24 cellular contexts compared by ENCODE assay signal in the genomic region with DNA sequence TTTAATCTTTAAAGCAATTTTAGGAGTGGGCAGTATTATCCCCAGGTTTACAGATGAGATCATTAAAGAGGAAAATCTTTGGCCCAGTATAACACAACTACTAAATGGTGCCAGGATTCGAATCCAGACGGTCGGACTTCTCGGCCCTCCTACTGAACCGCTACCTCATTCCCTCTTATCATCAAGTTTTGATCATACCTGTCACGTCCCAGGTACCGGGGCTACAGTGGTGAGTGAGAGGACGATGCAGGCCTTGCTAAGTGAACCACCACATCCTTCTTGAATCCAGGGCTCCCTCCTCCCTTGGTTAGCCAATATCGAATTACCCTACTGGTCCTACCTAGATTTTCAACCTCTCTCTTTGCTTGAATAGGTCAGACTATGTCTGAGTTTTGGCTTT.
DNase-seq lines count a peak whose midpoint lies in the region; ATAC-seq, FAIRE-seq and TF ChIP-seq lines count a peak whose summit lies in the region.
"Had no signal": no experiment of that assay in that cellular context is flagged by ENCODE, and none has a peak within 500 bp of the region (broad histone marks: within the 10 kb centered on the region; RNA-seq: fewer than 3 reads in every experiment).

No MANE protein-coding gene starts in this region.

- H4K12ac ChIP-seq in trophoblast cell (ENCODE audit: low read depth, low read length), result no peak overlapping the region

- H3K4me2 ChIP-seq in trophoblast cell (ENCODE audit: low read length), result no peak overlapping the region
- H3K4me2 ChIP-seq: A549; BLaER1 treated with 17β-estradiol and CSF1 and Interleukin-3, amounts not matched to agents 10 nM and 100 nM had no signal

- no peaks in the 10 kb centered on the region for H3K27me3 Mint-ChIP-seq in Calu3 (ENCODE audit: unreplicated experiment)

- no peak overlapping the region for H3K9ac ChIP-seq in trophoblast cell (ENCODE audit: low read length)
- H3K9ac ChIP-seq: BLaER1 treated with 17β-estradiol and CSF1 and Interleukin-3, amounts not matched to agents 10 nM and 100 nM had no signal

- no peak overlapping the region for H2AK5ac ChIP-seq in trophoblast cell (ENCODE audit: low read length)

- H2BK12ac ChIP-seq in trophoblast cell (ENCODE audit: low read length), result no peak overlapping the region

- H3K23ac ChIP-seq in trophoblast cell (ENCODE audit: low read length), result no peak overlapping the region

- H3K4me3 Mint-ChIP-seq in Calu3 (ENCODE audit: low read depth, unreplicated experiment), result no peak overlapping the region
- H3K4me3 Mint-ChIP-seq: B cell; CD4-positive, alpha-beta T cell; CD8-positive, alpha-beta T cell had no signal

- no peak overlapping the region for H3K27ac Mint-ChIP-seq in Calu3 (ENCODE audit: unreplicated experiment)
- H3K27ac Mint-ChIP-seq: B cell; CD4-positive, alpha-beta T cell; CD8-positive, alpha-beta T cell had no signal

- no peaks in the 10 kb centered on the region for H3K79me1 ChIP-seq in trophoblast cell (ENCODE audit: low read length)

- H3K27ac ChIP-seq in trophoblast cell (ENCODE audit: low read depth, low read length), result no peak overlapping the region
- H3K27ac ChIP-seq: A549; BLaER1 treated with 17β-estradiol and CSF1 and Interleukin-3, amounts not matched to agents 10 nM and 100 nM; C4-2B had no signal

- no peak overlapping the region for H4K8ac ChIP-seq in trophoblast cell (ENCODE audit: low read depth, low read length)

- no CpG with 5 or more reads among the region's 9 CpGs for WGBS in trophoblast cell (ENCODE audit: extremely low coverage, insufficient coverage, insufficient read length)

- CTCF ChIA-PET in Calu3 (lab: Charles Lee), result no interaction called here

- no peak overlapping the region for H2BK120ac ChIP-seq in trophoblast cell (ENCODE audit: insufficient read depth, low read length, poor library complexity)

- H2BK5ac ChIP-seq in trophoblast cell (ENCODE audit: low read depth, low read length, poor library complexity), result no peak overlapping the region

- FAIRE-seq in bronchial epithelial cell (lab: Jason Lieb, UNC), result peak; percentile 13
- FAIRE-seq: A549, GM12878, GM12892, GM18507, GM19239 had no signal

- no peaks in the 10 kb centered on the region for H3K36me3 Mint-ChIP-seq in Calu3 (ENCODE audit: insufficient read depth, unreplicated experiment)
- H3K36me3 Mint-ChIP-seq: CD8-positive, alpha-beta T cell had no signal

- H3K27me3 ChIP-seq in bronchial epithelial cell (ENCODE audit: control insufficient read depth, insufficient read depth, low read length) (no peaks in the 10 kb centered on the region), trophoblast cell (ENCODE audit: insufficient read depth, low read length) (no peaks in the 10 kb centered on the region)
- H3K27me3 ChIP-seq: BLaER1 treated with 17β-estradiol and CSF1 and Interleukin-3, amounts not matched to agents 10 nM and 100 nM had no signal

- no peaks in the 10 kb centered on the region for H3K4me1 Mint-ChIP-seq in Calu3 (ENCODE audit: low read depth, unreplicated experiment)
- H3K4me1 Mint-ChIP-seq: B cell had no signal

- no peak overlapping the region for H4K91ac ChIP-seq in trophoblast cell (ENCODE audit: low read depth, low read length)

- H3K4me1 ChIP-seq in trophoblast cell (ENCODE audit: control insufficient read depth in 1 of 2, insufficient read depth in 2 of 2, low read length in 2 of 2), result no peaks in the 10 kb centered on the region
- H3K4me1 ChIP-seq: A549; BLaER1 treated with 17β-estradiol and CSF1 and Interleukin-3, amounts not matched to agents 10 nM and 100 nM; Caco-2 had no signal

- no peaks in the 10 kb centered on the region for H3K79me2 ChIP-seq in trophoblast cell (ENCODE audit: control insufficient read depth, insufficient read depth, low read length, poor library complexity)

- no peak overlapping the region for H3K18ac ChIP-seq in trophoblast cell (ENCODE audit: low read length)

- H2AFZ ChIP-seq in trophoblast cell (ENCODE audit: insufficient read depth, low read length, poor library complexity), result no peak overlapping the region

- no peaks in the 10 kb centered on the region for H3K9me3 Mint-ChIP-seq in Calu3 (ENCODE audit: low read depth, unreplicated experiment)
- H3K9me3 Mint-ChIP-seq: CD4-positive, alpha-beta T cell; CD8-positive, alpha-beta T cell had no signal

- intact Hi-C loops in left cardiac atrium (cut with DNase I) (loop anchor here in 1 of 2 donors (5.0 kb wide), 1 partner anchor 106 kb away; the partner anchor contains the start of gene HEBP2), Calu3 (cut with micrococcal nuclease; ENCODE audit: unreplicated experiment) (no loop called here)

- TF ChIP-seq CTCF in bronchial epithelial cell (IDR thresholded peaks at IDR 0.05; ENCODE audit: insufficient read depth, low read length, severe bottlenecking) (no peak), Calu3 (IDR thresholded peaks at IDR 0.05; ENCODE audit: unreplicated experiment) (no peak)

- peaks cover 2% of the 10 kb centered on the region for H3K9me3 ChIP-seq in trophoblast cell (ENCODE audit: insufficient read depth, low read depth, low read length)
- H3K9me3 ChIP-seq: A549; BLaER1 treated with 17β-estradiol and CSF1 and Interleukin-3, amounts not matched to agents 10 nM and 100 nM; Caco-2 had no signal

- BruUV-seq in Calu3 (replicated peaks; lab: Mats Ljungman, UMichigan), result no TSS peak

- H3K36me3 ChIP-seq in bronchial epithelial cell (ENCODE audit: control insufficient read depth, insufficient read depth, low read length) (no peaks in the 10 kb centered on the region), trophoblast cell (ENCODE audit: control insufficient read depth in 1 of 2, insufficient read depth in 2 of 2, low read length in 2 of 2) (no peaks in the 10 kb centered on the region)
- H3K36me3 ChIP-seq: BLaER1 treated with 17β-estradiol and CSF1 and Interleukin-3, amounts not matched to agents 10 nM and 100 nM had no signal

- DNase-seq in bronchial epithelial cell (ENCODE audit: low read depth) (no peak), islet precursor cell (peak; percentile 39), trophoblast cell (peak; percentile 50 to 77), left cardiac atrium (no peak), Calu3 (no peak)
- DNase-seq: AML-193; Caco-2; CD4-positive, alpha-beta T cell; CD8-positive, alpha-beta T cell; DMS 273 treated with DMSO at 0.1 percent for 48 hours; DMS153; DMS53; DMS79; DND-41; EL; GDM1 had no signal

- no peak overlapping the region for H3K4ac ChIP-seq in trophoblast cell (ENCODE audit: low read depth, low read length)

- H3K4me3 ChIP-seq in bronchial epithelial cell (ENCODE audit: low read depth, low read length), result no peak overlapping the region
- no peak overlapping the region for H3K4me3 ChIP-seq in trophoblast cell (ENCODE audit: low read depth, low read length)
- H3K4me3 ChIP-seq: A549; BLaER1 treated with 17β-estradiol and CSF1 and Interleukin-3, amounts not matched to agents 10 nM and 100 nM; GM12878 had no signal

- H3K14ac ChIP-seq in trophoblast cell (ENCODE audit: low read length), result no peak overlapping the region

- ATAC-seq in left cardiac atrium, result no peak
- ATAC-seq: A549; CD8-positive, alpha-beta T cell; GM12878 had no signal

Comparison
In these comparisons a context has a peak if more than half of its experiments do, and no peak if none do; other contexts are left out.
1. DNase-seq: peak in islet precursor cell (single experiment) and trophoblast cell (2 of 2); none in bronchial epithelial cell (single experiment), left cardiac atrium (single experiment) and Calu3 (single experiment).